In the genomic region with DNA sequence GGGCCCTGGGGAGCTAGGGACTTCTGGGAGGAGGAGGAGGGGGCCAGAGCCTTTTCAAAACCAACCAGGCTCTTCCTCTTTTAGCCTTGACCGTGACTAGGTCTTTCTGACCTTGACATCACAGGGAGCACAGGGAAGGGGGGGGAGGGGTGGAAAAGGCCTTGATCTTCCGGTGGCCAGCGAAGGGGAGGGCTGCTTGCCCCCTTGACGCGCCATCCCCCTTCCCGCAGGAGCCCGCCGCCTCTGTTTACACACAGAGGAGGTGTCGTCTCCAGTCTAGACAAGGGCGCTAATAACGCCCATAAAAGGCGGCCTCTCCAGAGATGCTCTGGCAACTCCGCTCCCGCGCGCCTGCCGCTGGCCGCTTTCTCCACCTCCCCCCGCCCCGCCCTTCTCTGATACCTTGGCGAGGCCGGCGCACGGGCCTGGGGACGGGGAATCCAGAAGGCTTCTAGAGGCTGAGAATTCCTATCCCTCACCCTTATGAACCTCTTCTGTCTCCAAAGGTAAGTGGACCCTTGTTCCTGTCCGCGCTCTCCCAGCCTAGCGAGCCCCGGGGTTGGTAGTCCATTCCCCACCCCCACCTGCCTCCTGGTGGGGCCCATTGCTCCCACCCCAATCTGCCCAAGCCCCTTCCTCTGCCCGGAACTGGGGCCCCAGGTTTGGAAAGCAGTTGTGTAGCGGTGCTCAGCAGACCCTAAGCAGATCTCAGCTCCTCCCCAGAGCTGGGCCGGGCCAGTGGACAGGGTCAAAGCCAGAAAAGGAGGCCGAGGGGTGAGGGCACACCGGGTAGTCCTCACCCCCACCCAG, we compare ENCODE assay signal across 1 cellular context.
A peak's percentile ranks its signal among the peaks of the same experiment; 100 is the strongest.
TF ChIP-seq lines count a peak whose summit lies in the region.

No MANE protein-coding gene starts in this region.

TF ChIP-seq in HepG2, 621 proteins besides CTCF, POLR2A, EP300 and RAD21 (continued from another document):
- TF ChIP-seq, protein P1, sequence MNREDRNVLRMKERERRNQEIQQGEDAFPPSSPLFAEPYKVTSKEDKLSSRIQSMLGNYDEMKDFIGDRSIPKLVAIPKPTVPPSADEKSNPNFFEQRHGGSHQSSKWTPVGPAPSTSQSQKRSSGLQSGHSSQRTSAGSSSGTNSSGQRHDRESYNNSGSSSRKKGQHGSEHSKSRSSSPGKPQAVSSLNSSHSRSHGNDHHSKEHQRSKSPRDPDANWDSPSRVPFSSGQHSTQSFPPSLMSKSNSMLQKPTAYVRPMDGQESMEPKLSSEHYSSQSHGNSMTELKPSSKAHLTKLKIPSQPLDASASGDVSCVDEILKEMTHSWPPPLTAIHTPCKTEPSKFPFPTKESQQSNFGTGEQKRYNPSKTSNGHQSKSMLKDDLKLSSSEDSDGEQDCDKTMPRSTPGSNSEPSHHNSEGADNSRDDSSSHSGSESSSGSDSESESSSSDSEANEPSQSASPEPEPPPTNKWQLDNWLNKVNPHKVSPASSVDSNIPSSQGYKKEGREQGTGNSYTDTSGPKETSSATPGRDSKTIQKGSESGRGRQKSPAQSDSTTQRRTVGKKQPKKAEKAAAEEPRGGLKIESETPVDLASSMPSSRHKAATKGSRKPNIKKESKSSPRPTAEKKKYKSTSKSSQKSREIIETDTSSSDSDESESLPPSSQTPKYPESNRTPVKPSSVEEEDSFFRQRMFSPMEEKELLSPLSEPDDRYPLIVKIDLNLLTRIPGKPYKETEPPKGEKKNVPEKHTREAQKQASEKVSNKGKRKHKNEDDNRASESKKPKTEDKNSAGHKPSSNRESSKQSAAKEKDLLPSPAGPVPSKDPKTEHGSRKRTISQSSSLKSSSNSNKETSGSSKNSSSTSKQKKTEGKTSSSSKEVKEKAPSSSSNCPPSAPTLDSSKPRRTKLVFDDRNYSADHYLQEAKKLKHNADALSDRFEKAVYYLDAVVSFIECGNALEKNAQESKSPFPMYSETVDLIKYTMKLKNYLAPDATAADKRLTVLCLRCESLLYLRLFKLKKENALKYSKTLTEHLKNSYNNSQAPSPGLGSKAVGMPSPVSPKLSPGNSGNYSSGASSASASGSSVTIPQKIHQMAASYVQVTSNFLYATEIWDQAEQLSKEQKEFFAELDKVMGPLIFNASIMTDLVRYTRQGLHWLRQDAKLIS (CRISPR knock-in tag; IDR thresholded peaks at IDR 0.05): no peak
- TF ChIP-seq, protein P2, sequence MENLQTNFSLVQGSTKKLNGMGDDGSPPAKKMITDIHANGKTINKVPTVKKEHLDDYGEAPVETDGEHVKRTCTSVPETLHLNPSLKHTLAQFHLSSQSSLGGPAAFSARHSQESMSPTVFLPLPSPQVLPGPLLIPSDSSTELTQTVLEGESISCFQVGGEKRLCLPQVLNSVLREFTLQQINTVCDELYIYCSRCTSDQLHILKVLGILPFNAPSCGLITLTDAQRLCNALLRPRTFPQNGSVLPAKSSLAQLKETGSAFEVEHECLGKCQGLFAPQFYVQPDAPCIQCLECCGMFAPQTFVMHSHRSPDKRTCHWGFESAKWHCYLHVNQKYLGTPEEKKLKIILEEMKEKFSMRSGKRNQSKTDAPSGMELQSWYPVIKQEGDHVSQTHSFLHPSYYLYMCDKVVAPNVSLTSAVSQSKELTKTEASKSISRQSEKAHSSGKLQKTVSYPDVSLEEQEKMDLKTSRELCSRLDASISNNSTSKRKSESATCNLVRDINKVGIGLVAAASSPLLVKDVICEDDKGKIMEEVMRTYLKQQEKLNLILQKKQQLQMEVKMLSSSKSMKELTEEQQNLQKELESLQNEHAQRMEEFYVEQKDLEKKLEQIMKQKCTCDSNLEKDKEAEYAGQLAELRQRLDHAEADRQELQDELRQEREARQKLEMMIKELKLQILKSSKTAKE (CRISPR knock-in tag; IDR thresholded peaks at IDR 0.05; ENCODE audit: borderline replicate concordance): peak; percentile 46; the same call in 1 of the 2 replicates
- TF ChIP-seq ZNF850 (CRISPR knock-in tag; conservative IDR thresholded peaks at IDR 0.05) (no peak), FOXJ3 (CRISPR knock-in tag; IDR thresholded peaks at IDR 0.05; ENCODE audit: borderline replicate concordance) (no peak), U2AF2 (IDR thresholded peaks at IDR 0.05; ENCODE audit: low read depth, low read length) (no peak), NR3C1 (CRISPR knock-in tag; IDR thresholded peaks at IDR 0.05) (no peak), POGZ (CRISPR knock-in tag; IDR thresholded peaks at IDR 0.05) (no peak), ZNF7 (CRISPR knock-in tag; IDR thresholded peaks at IDR 0.05) (no peak), ZNF274 (CRISPR knock-in tag; IDR thresholded peaks at IDR 0.05) (no peak), RARA (CRISPR knock-in tag; IDR thresholded peaks at IDR 0.05) (peak; percentile 84), TBP (CRISPR knock-in tag; IDR thresholded peaks at IDR 0.05) (no peak), REL (CRISPR knock-in tag; conservative IDR thresholded peaks at IDR 0.05) (no peak), AKAP8 (CRISPR knock-in tag; IDR thresholded peaks at IDR 0.05) (no peak), ZNF788 (CRISPR knock-in tag; IDR thresholded peaks at IDR 0.05; ENCODE audit: borderline replicate concordance) (no peak), CENPT (CRISPR knock-in tag; IDR thresholded peaks at IDR 0.05; ENCODE audit: low read depth) (no peak), RBFOX2 (IDR thresholded peaks at IDR 0.05; ENCODE audit: low read depth, low read length) (no peak), ZFP36L1 (CRISPR knock-in tag; IDR thresholded peaks at IDR 0.05) (no peak)
- TF ChIP-seq, protein P3, sequence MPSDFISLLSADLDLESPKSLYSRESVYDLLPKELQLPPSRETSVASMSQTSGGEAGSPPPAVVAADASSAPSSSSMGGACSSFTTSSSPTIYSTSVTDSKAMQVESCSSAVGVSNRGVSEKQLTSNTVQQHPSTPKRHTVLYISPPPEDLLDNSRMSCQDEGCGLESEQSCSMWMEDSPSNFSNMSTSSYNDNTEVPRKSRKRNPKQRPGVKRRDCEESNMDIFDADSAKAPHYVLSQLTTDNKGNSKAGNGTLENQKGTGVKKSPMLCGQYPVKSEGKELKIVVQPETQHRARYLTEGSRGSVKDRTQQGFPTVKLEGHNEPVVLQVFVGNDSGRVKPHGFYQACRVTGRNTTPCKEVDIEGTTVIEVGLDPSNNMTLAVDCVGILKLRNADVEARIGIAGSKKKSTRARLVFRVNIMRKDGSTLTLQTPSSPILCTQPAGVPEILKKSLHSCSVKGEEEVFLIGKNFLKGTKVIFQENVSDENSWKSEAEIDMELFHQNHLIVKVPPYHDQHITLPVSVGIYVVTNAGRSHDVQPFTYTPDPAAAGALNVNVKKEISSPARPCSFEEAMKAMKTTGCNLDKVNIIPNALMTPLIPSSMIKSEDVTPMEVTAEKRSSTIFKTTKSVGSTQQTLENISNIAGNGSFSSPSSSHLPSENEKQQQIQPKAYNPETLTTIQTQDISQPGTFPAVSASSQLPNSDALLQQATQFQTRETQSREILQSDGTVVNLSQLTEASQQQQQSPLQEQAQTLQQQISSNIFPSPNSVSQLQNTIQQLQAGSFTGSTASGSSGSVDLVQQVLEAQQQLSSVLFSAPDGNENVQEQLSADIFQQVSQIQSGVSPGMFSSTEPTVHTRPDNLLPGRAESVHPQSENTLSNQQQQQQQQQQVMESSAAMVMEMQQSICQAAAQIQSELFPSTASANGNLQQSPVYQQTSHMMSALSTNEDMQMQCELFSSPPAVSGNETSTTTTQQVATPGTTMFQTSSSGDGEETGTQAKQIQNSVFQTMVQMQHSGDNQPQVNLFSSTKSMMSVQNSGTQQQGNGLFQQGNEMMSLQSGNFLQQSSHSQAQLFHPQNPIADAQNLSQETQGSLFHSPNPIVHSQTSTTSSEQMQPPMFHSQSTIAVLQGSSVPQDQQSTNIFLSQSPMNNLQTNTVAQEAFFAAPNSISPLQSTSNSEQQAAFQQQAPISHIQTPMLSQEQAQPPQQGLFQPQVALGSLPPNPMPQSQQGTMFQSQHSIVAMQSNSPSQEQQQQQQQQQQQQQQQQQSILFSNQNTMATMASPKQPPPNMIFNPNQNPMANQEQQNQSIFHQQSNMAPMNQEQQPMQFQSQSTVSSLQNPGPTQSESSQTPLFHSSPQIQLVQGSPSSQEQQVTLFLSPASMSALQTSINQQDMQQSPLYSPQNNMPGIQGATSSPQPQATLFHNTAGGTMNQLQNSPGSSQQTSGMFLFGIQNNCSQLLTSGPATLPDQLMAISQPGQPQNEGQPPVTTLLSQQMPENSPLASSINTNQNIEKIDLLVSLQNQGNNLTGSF (CRISPR knock-in tag; IDR thresholded peaks at IDR 0.05): no peak
- TF ChIP-seq, protein P4, sequence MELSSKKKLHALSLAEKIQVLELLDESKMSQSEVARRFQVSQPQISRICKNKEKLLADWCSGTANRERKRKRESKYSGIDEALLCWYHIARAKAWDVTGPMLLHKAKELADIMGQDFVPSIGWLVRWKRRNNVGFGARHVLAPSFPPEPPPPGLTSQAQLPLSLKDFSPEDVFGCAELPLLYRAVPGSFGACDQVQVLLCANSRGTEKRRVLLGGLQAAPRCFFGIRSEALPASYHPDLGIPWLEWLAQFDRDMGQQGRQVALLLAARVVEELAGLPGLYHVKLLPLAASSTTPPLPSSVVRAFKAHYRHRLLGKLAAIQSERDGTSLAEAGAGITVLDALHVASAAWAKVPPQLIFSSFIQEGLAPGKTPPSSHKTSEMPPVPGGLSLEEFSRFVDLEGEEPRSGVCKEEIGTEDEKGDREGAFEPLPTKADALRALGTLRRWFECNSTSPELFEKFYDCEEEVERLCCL (CRISPR knock-in tag; IDR thresholded peaks at IDR 0.05; ENCODE audit: borderline replicate concordance): no peak
- TF ChIP-seq, protein P5, sequence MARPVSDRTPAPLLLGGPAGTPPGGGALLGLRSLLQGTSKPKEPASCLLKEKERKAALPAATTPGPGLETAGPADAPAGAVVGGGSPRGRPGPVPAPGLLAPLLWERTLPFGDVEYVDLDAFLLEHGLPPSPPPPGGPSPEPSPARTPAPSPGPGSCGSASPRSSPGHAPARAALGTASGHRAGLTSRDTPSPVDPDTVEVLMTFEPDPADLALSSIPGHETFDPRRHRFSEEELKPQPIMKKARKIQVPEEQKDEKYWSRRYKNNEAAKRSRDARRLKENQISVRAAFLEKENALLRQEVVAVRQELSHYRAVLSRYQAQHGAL (CRISPR knock-in tag; IDR thresholded peaks at IDR 0.05; ENCODE audit: not compliant biosample characterization): no peak
- TF ChIP-seq, protein P6, sequence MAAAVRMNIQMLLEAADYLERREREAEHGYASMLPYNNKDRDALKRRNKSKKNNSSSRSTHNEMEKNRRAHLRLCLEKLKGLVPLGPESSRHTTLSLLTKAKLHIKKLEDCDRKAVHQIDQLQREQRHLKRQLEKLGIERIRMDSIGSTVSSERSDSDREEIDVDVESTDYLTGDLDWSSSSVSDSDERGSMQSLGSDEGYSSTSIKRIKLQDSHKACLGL (CRISPR knock-in tag; IDR thresholded peaks at IDR 0.05): no peak
- TF ChIP-seq, protein P7, sequence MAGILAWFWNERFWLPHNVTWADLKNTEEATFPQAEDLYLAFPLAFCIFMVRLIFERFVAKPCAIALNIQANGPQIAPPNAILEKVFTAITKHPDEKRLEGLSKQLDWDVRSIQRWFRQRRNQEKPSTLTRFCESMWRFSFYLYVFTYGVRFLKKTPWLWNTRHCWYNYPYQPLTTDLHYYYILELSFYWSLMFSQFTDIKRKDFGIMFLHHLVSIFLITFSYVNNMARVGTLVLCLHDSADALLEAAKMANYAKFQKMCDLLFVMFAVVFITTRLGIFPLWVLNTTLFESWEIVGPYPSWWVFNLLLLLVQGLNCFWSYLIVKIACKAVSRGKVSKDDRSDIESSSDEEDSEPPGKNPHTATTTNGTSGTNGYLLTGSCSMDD (CRISPR knock-in tag; IDR thresholded peaks at IDR 0.05): no peak
- TF ChIP-seq, protein P8, sequence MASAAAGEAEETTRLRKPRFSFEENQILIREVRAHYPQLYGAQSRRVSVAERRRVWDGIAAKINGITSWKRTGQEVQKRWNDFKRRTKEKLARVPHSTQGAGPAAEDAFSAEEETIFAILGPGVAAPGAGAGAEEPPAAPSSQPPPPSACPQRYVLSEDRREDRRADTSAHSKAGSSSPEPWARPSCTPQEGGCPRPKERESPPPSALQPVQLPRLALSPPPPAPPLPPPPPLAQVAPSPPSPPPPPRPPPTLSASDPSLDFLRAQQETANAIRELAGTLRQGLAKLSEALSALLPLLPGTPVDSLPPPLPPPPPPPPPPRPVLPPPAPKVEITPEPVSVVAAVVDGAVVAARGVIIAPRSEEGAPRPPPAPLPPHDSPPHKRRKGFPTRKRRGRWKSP (CRISPR knock-in tag; IDR thresholded peaks at IDR 0.05): no peak
- TF ChIP-seq, protein P9, sequence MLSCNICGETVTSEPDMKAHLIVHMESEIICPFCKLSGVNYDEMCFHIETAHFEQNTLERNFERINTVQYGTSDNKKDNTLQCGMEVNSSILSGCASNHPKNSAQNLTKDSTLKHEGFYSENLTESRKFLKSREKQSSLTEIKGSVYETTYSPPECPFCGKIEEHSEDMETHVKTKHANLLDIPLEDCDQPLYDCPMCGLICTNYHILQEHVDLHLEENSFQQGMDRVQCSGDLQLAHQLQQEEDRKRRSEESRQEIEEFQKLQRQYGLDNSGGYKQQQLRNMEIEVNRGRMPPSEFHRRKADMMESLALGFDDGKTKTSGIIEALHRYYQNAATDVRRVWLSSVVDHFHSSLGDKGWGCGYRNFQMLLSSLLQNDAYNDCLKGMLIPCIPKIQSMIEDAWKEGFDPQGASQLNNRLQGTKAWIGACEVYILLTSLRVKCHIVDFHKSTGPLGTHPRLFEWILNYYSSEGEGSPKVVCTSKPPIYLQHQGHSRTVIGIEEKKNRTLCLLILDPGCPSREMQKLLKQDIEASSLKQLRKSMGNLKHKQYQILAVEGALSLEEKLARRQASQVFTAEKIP (CRISPR knock-in tag; IDR thresholded peaks at IDR 0.05; ENCODE audit: borderline replicate concordance): no peak
- TF ChIP-seq, protein P10, sequence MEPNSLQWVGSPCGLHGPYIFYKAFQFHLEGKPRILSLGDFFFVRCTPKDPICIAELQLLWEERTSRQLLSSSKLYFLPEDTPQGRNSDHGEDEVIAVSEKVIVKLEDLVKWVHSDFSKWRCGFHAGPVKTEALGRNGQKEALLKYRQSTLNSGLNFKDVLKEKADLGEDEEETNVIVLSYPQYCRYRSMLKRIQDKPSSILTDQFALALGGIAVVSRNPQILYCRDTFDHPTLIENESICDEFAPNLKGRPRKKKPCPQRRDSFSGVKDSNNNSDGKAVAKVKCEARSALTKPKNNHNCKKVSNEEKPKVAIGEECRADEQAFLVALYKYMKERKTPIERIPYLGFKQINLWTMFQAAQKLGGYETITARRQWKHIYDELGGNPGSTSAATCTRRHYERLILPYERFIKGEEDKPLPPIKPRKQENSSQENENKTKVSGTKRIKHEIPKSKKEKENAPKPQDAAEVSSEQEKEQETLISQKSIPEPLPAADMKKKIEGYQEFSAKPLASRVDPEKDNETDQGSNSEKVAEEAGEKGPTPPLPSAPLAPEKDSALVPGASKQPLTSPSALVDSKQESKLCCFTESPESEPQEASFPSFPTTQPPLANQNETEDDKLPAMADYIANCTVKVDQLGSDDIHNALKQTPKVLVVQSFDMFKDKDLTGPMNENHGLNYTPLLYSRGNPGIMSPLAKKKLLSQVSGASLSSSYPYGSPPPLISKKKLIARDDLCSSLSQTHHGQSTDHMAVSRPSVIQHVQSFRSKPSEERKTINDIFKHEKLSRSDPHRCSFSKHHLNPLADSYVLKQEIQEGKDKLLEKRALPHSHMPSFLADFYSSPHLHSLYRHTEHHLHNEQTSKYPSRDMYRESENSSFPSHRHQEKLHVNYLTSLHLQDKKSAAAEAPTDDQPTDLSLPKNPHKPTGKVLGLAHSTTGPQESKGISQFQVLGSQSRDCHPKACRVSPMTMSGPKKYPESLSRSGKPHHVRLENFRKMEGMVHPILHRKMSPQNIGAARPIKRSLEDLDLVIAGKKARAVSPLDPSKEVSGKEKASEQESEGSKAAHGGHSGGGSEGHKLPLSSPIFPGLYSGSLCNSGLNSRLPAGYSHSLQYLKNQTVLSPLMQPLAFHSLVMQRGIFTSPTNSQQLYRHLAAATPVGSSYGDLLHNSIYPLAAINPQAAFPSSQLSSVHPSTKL (CRISPR knock-in tag; IDR thresholded peaks at IDR 0.05): peak; percentile 33
- TF ChIP-seq, protein P11, sequence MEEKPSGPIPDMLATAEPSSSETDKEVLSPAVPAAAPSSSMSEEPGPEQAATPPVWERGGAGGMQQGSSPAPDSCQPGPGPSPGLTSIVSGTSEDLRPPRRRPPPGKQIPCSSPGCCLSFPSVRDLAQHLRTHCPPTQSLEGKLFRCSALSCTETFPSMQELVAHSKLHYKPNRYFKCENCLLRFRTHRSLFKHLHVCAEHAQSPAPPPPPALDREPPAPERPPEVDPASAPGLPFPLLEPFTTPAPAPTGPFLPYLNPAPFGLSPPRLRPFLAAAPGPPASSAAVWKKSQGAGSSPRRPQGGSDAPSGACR (CRISPR knock-in tag; IDR thresholded peaks at IDR 0.05): no peak
TF ChIP-seq in HepG2: peak in this region for 18.
